Comparison of ENCODE assay signal across 16 cellular contexts in the genomic region with DNA sequence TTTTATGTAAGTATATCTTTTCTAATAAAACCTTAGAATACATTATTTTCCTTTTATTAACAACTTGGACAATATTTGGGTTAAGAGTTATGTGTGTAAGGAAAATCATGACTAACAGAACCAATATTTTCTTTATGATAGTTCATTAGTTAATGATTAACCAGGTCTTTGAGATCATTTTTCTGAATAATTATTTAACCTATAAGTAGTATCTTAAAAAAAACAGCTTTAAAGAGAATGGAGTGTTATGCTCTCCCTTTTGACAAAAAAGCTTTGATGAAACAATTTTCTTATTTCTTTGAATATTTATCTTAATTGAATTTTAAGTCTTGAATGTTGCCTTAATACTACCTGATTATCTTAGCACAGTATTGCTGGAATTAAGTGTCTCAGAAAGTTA.
"Had no signal": no experiment of that assay in that cellular context is flagged by ENCODE, and none has a peak within 500 bp of the region (broad histone marks: within the 10 kb centered on the region; RNA-seq: fewer than 3 reads in every experiment).

No MANE protein-coding gene starts in this region.

- H3K9ac ChIP-seq: parathyroid adenoma had no signal

- H3K27me3 Mint-ChIP-seq: activated CD8-positive, alpha-beta T cell treated with anti-CD3 and anti-CD28 coated beads for 36 hours; activated naive CD4-positive, alpha-beta T cell treated with anti-CD3 and anti-CD28 coated beads, Interleukin-2, amount 50 U/mL, for 24 hours; stimulated activated memory B cell treated with anti-CD40 and anti-IgM and Interleukin-4, amounts not matched to agents 10 μg/mL and 1 μg/mL and 100 μg/mL, for 72 hours; T-helper 17 cell had no signal

- H2AFZ ChIP-seq: parathyroid adenoma had no signal

- H3K79me2 ChIP-seq: parathyroid adenoma had no signal

- H3K27me3 ChIP-seq: adrenal gland, tibial artery had no signal

- H3K27ac ChIP-seq: adrenal gland, esophagus muscularis mucosa, parathyroid adenoma, tibial artery had no signal

- H3K9me3 Mint-ChIP-seq: activated CD8-positive, alpha-beta T cell treated with anti-CD3 and anti-CD28 coated beads for 36 hours; activated naive CD4-positive, alpha-beta T cell treated with anti-CD3 and anti-CD28 coated beads, Interleukin-2, amount 50 U/mL, for 24 hours; stimulated activated memory B cell treated with anti-CD40 and anti-IgM and Interleukin-4, amounts not matched to agents 10 μg/mL and 1 μg/mL and 100 μg/mL, for 72 hours had no signal

- ATAC-seq: activated CD8-positive, alpha-beta T cell treated with anti-CD3 and anti-CD28 coated beads for 36 hours; left colon; stimulated activated memory B cell treated with anti-CD40 and anti-IgM and Interleukin-4, amounts not matched to agents 10 μg/mL and 1 μg/mL and 100 μg/mL, for 72 hours; T-helper 17 cell; WTC11 had no signal

- H3K4me3 Mint-ChIP-seq: activated CD8-positive, alpha-beta T cell treated with anti-CD3 and anti-CD28 coated beads for 36 hours; mesothelial cell of epicardium; stimulated activated memory B cell treated with anti-CD40 and anti-IgM and Interleukin-4, amounts not matched to agents 10 μg/mL and 1 μg/mL and 100 μg/mL, for 72 hours; T-helper 17 cell; WTC11 had no signal

- DNase-seq: activated CD4-positive, alpha-beta T cell treated with anti-CD3 and anti-CD28 coated beads for 48 hours; activated CD8-positive, alpha-beta T cell treated with anti-CD3 and anti-CD28 coated beads for 36 hours; activated effector memory CD4-positive, alpha-beta T cell treated with anti-CD3 and anti-CD28 coated beads, Interleukin-2, amount 50 U/mL, for 16 hours; activated T-cell treated with anti-CD3 and anti-CD28 coated beads, Interleukin-2, amount 50 U/mL, for 48 hours; adrenal gland; left colon; stimulated activated CD4-positive, alpha-beta T cell treated with anti-CD3 and anti-CD28 coated beads, Interleukin-2, amount 100 ng/mL, for 48 hours; T-helper 17 cell; tibial artery had no signal

- H3K36me3 ChIP-seq: adrenal gland, esophagus muscularis mucosa, tibial artery had no signal

- H3K27ac Mint-ChIP-seq: activated CD8-positive, alpha-beta T cell treated with anti-CD3 and anti-CD28 coated beads for 36 hours; activated naive CD4-positive, alpha-beta T cell treated with anti-CD3 and anti-CD28 coated beads, Interleukin-2, amount 50 U/mL, for 24 hours; mesothelial cell of epicardium; stimulated activated memory B cell treated with anti-CD40 and anti-IgM and Interleukin-4, amounts not matched to agents 10 μg/mL and 1 μg/mL and 100 μg/mL, for 72 hours; T-helper 17 cell; WTC11 had no signal

- H3K4me3 ChIP-seq: adrenal gland, esophagus muscularis mucosa, lung, tibial artery had no signal
